Comparison of ENCODE assay signal across 9 cellular contexts in genomic region chr11:737366-737765, GRCh38. TPM values are rescaled to one million over a fixed set of nuclear protein-coding genes. Genes with fewer than 3 reads are reported as not detected.
DNase-seq lines count a peak whose midpoint lies in the region; ATAC-seq, FAIRE-seq and TF ChIP-seq lines count a peak whose summit lies in the region.
"Had no signal": no experiment of that assay in that cellular context is flagged by ENCODE, and none has a peak within 500 bp of the region (broad histone marks: within the 10 kb centered on the region; RNA-seq: fewer than 3 reads in every experiment).

No MANE protein-coding gene starts in this region.

- no peak for TF ChIP-seq POLR2A in A549 (IDR thresholded peaks at IDR 0.05; ENCODE audit: low read length)

- DNase-seq in A549 (ENCODE audit: low read depth in 1 of 2, low spot score in 1 of 2) (no peak), MM.1S (no peak), OCI-M2 (lab: John Stamatoyannopoulos, UW; ENCODE audit: unreplicated experiment) (no peak)
- no peak for DNase-seq in stimulated activated naive CD4-positive, alpha-beta T cell (lab: John Stamatoyannopoulos, UW)
- DNase-seq in stimulated activated CD8-positive, alpha-beta memory T cell treated with anti-CD3 and anti-CD28 coated beads, Interleukin-4, amount 100 ng/mL, for 48 hours: no peak
- DNase-seq: body of pancreas, NCI-H146, Peyer's patch had no signal

- no peak overlapping the region for H3K27ac ChIP-seq in A549
- no peak overlapping the region for H3K27ac ChIP-seq in MM.1S (ENCODE audit: low read length)
- H3K27ac ChIP-seq: body of pancreas, Peyer's patch had no signal

- H3K4me1 ChIP-seq in A549 (no peaks in the 10 kb centered on the region), MM.1S (ENCODE audit: low read length) (no peaks in the 10 kb centered on the region)
- H3K4me1 ChIP-seq: body of pancreas, Peyer's patch had no signal

- POLR2A ChIA-PET in A549 (lab: Yijun Ruan, JAX): no interaction called here

- no peak overlapping the region for H2AFZ ChIP-seq in MM.1S (ENCODE audit: low read length)

- no peak for TF ChIP-seq RAD21 in A549 (conservative IDR thresholded peaks at IDR 0.05 in 1 of 2, IDR thresholded peaks at IDR 0.05 in 1 of 2)

- WGBS in A549 (ENCODE audit: missing lambda C conversion rate): 83% methylated on average over 11 of the region's 11 CpGs

- no peak for TF ChIP-seq EP300 in A549 (IDR thresholded peaks at IDR 0.05)

- FAIRE-seq in A549 (lab: Jason Lieb, UNC): no peak

- H3K9me2 ChIP-seq in MM.1S (replicated peaks; ENCODE audit: insufficient read depth, low read length): no peaks in the 10 kb centered on the region

- H3K79me2 ChIP-seq in MM.1S (ENCODE audit: low read length): no peaks in the 10 kb centered on the region

- H3K4me2 ChIP-seq in A549 (no peak overlapping the region), MM.1S (ENCODE audit: low read depth, low read length) (peak overlapping the region; percentile 13; the same call in 1 of the 2 replicates)

- no peak for TF ChIP-seq CTCF in A549 (IDR thresholded peaks at IDR 0.05)
- TF ChIP-seq CTCF in MM.1S (IDR thresholded peaks at IDR 0.05; ENCODE audit: low read length): no peak

- H3K27me3 ChIP-seq in MM.1S (replicated peaks; ENCODE audit: insufficient read depth, low read length): peaks cover 28% of the 10 kb centered on the region
- H3K27me3 ChIP-seq: body of pancreas, Peyer's patch had no signal

- H3K9ac ChIP-seq in MM.1S (ENCODE audit: low read length): no peak overlapping the region

- CTCF ChIA-PET in A549 (lab: Yijun Ruan, JAX): interaction anchor here (1.3 to 2.2 kb wide), 2 partner anchors 9 to 10 kb away, joined by 7 to 8 read pairs; partner anchors contain the start of gene TALDO1

- no peaks in the 10 kb centered on the region for H3F3A ChIP-seq in MM.1S (ENCODE audit: insufficient read depth, low read length)

- H3K9me3 ChIP-seq in A549 (no peaks in the 10 kb centered on the region), MM.1S (replicated peaks; ENCODE audit: insufficient read depth, low read length) (no peaks in the 10 kb centered on the region)
- H3K9me3 ChIP-seq: body of pancreas, Peyer's patch had no signal

- H4K20me1 ChIP-seq in MM.1S (ENCODE audit: insufficient read depth, low read length): no peaks in the 10 kb centered on the region

- ATAC-seq in A549 (peak; percentile 19; a peak in 3 of 6 replicates), esophagus mucosa (peak; percentile 5)
- ATAC-seq: body of pancreas had no signal

- H3K4me3 ChIP-seq in A549: no peak overlapping the region
- no peak overlapping the region for H3K4me3 ChIP-seq in MM.1S (ENCODE audit: low read length)
- H3K4me3 ChIP-seq: body of pancreas, Peyer's patch had no signal

- no peaks in the 10 kb centered on the region for H3K36me3 ChIP-seq in MM.1S (replicated peaks; ENCODE audit: insufficient read depth, low read length)
- H3K36me3 ChIP-seq: Peyer's patch had no signal

TF ChIP-seq in A549, 52 proteins besides CTCF, POLR2A, EP300 and RAD21:
- TF ChIP-seq HOXB13 (CRISPR knock-in tag; IDR thresholded peaks at IDR 0.05; ENCODE audit: low read depth) (no peak), KDM5A (IDR thresholded peaks at IDR 0.05) (no peak), SREBF2 (IDR thresholded peaks at IDR 0.05) (no peak), SMC3 (IDR thresholded peaks at IDR 0.05) (no peak), HEYL (CRISPR knock-in tag; IDR thresholded peaks at IDR 0.05) (no peak)
TF ChIP-seq in A549: peak in this region for 0.

RNA-seq across cellular contexts. Expression of gene TALDO1, which starts 9.9 kb away (rescaled TPM):
- polyA plus RNA-seq in A549 (2011; rRNA removed): 287 and 296 TPM in 2 replicates
- 443 and 463 TPM in 2 replicates for polyA plus RNA-seq in A549 (2012; cell fraction: cytosol; rRNA removed)
- polyA plus RNA-seq in A549 (2012; cell fraction: nucleus; rRNA removed): 406 and 442 TPM in 2 replicates
- polyA plus RNA-seq in A549 (2017; fragmentation: RNase III; extraction: RNeasy Plus Mini Kit Qiagen cat#74134 plus additional on column Dnase treatment): 386 to 392 TPM (median 391 TPM) in 3 replicates
- 132 and 159 TPM in 2 replicates for polyA minus RNA-seq in A549 (2011; rRNA and poly(A)+ RNA removed)
- total RNA-seq in esophagus mucosa: 263 TPM

RNA-seq across cellular contexts. Expression of gene EPS8L2, which starts 31.3 kb away (rescaled TPM):
- polyA plus RNA-seq in A549 (2011; rRNA removed): 60.7 and 69.9 TPM in 2 replicates
- polyA plus RNA-seq in A549 (2012; cell fraction: cytosol; rRNA removed): 99.7 and 117 TPM in 2 replicates
- polyA plus RNA-seq in A549 (2012; cell fraction: nucleus; rRNA removed): 612 and 775 TPM in 2 replicates
- polyA plus RNA-seq in A549 (2017; fragmentation: RNase III; extraction: RNeasy Plus Mini Kit Qiagen cat#74134 plus additional on column Dnase treatment): 144 to 163 TPM (median 154 TPM) in 3 replicates
- polyA minus RNA-seq in A549 (2011; rRNA and poly(A)+ RNA removed): 56.6 and 63.8 TPM in 2 replicates
- total RNA-seq in esophagus mucosa: 259 TPM

RNA-seq across cellular contexts. Expression of gene GATD1, which starts 39.9 kb away (rescaled TPM):
- polyA plus RNA-seq in A549 (2011; rRNA removed) (14.5 and 16.8 TPM in 2 replicates), A549 (2017; fragmentation: RNase III; extraction: RNeasy Plus Mini Kit Qiagen cat#74134 plus additional on column Dnase treatment) (41.9 to 43.5 TPM (median 43.1 TPM) in 3 replicates)
- polyA plus RNA-seq in A549 (2012; cell fraction: cytosol; rRNA removed): 82.8 and 96.7 TPM in 2 replicates
- polyA plus RNA-seq in A549 (2012; cell fraction: nucleus; rRNA removed): 296 and 428 TPM in 2 replicates
- polyA minus RNA-seq in A549 (2011; rRNA and poly(A)+ RNA removed): 8.6 and 9.5 TPM in 2 replicates
- total RNA-seq in esophagus mucosa: 38.4 TPM

RNA-seq across cellular contexts. Expression of gene TMEM80, which starts 41.8 kb away (rescaled TPM):
- polyA plus RNA-seq in A549 (2011; rRNA removed) (15.1 and 15.2 TPM in 2 replicates), A549 (2017; fragmentation: RNase III; extraction: RNeasy Plus Mini Kit Qiagen cat#74134 plus additional on column Dnase treatment) (10.2 to 11.2 TPM (median 10.8 TPM) in 3 replicates)
- 14.8 and 17.8 TPM in 2 replicates for polyA plus RNA-seq in A549 (2012; cell fraction: cytosol; rRNA removed)
- polyA plus RNA-seq in A549 (2012; cell fraction: nucleus; rRNA removed): 26.2 and 27.0 TPM in 2 replicates
- 4.3 and 6.7 TPM in 2 replicates for polyA minus RNA-seq in A549 (2011; rRNA and poly(A)+ RNA removed)
- total RNA-seq in esophagus mucosa: 15.7 TPM

RNA-seq across cellular contexts. Expression of gene DEAF1, which starts 42.3 kb away (rescaled TPM):
- polyA plus RNA-seq in A549 (2011; rRNA removed) (16.0 and 17.3 TPM in 2 replicates), A549 (2017; fragmentation: RNase III; extraction: RNeasy Plus Mini Kit Qiagen cat#74134 plus additional on column Dnase treatment) (23.5 to 25.8 TPM (median 24.0 TPM) in 3 replicates)
- polyA plus RNA-seq in A549 (2012; cell fraction: cytosol; rRNA removed): 37.1 and 40.4 TPM in 2 replicates
- 54.3 and 74.9 TPM in 2 replicates for polyA plus RNA-seq in A549 (2012; cell fraction: nucleus; rRNA removed)
- 17.0 and 19.7 TPM in 2 replicates for polyA minus RNA-seq in A549 (2011; rRNA and poly(A)+ RNA removed)
- 23.8 TPM for total RNA-seq in esophagus mucosa
